Comparison of ENCODE assay signal across 8 cellular contexts in genomic region chr17:76585048-76585648, GRCh38. TPM values are rescaled to one million over a fixed set of nuclear protein-coding genes. Genes with fewer than 3 reads are reported as not detected.
DNase-seq lines count a peak whose midpoint lies in the region; ATAC-seq, FAIRE-seq and TF ChIP-seq lines count a peak whose summit lies in the region.

No MANE protein-coding gene starts in this region.

- H3K36me3 ChIP-seq in GM12878 (ENCODE audit: control insufficient read depth in 2 of 2, insufficient read depth in 2 of 2, low read length in 1 of 2) (no peaks in the 10 kb centered on the region), kidney (ENCODE audit: control insufficient read depth in 1 of 2, insufficient read depth in 2 of 2, low read length in 2 of 2) (no peaks in the 10 kb centered on the region), subcutaneous abdominal adipose tissue (ENCODE audit: control insufficient read depth in 5 of 5, insufficient read depth in 5 of 5, low read length in 5 of 5) (no peaks in the 10 kb centered on the region)

- H3K4me1 ChIP-seq in GM12878 (ENCODE audit: control insufficient read depth, insufficient read depth, low read length), result peaks cover 13% of the 10 kb centered on the region
- H3K4me1 ChIP-seq in kidney (ENCODE audit: control insufficient read depth in 1 of 2, insufficient read depth in 1 of 2, low read depth in 1 of 2, low read length in 2 of 2), result peaks cover 4 to 6% of the 10 kb centered on the region in 2 donors
- peaks cover 0 to 23% (median 14%) of the 10 kb centered on the region in 5 donors for H3K4me1 ChIP-seq in subcutaneous abdominal adipose tissue (ENCODE audit: control insufficient read depth in 5 of 5, insufficient read depth in 5 of 5, low read length in 5 of 5)

- CTCF ChIA-PET in GM12878 (lab: Yijun Ruan, JAX), result interaction anchor here (0.7 to 2.5 kb wide), 4 partner anchors 18 to 57 kb away, joined by 3 to 10 read pairs (median 4); no protein-coding TSS in a partner anchor

- intact Hi-C loops in GM12878 (cut with micrococcal nuclease; ENCODE audit: unreplicated experiment), result no loop called here
- intact Hi-C loops in kidney (cut with DNase I), result no loop called here

- no peak for TF ChIP-seq EP300 in GM12878 (IDR thresholded peaks at IDR 0.05; ENCODE audit: borderline replicate concordance in 1 of 2, control insufficient read depth in 1 of 2, low read depth in 2 of 2, low read length in 2 of 2)

- H3K9ac ChIP-seq in GM12878 (ENCODE audit: control insufficient read depth, insufficient read depth, low read length) (no peak overlapping the region), kidney (ENCODE audit: low read length in 2 of 2) (peak overlapping the region; percentile 61 to 64), subcutaneous abdominal adipose tissue (ENCODE audit: low read length in 5 of 5) (peak overlapping the region in 4 of 5 donors; percentile 64 to 78 (median 73))

- no peaks in the 10 kb centered on the region for H3K79me2 ChIP-seq in GM12878 (ENCODE audit: control insufficient read depth, insufficient read depth, low read length)

- TF ChIP-seq RAD21 in GM12878 (IDR thresholded peaks at IDR 0.05; ENCODE audit: insufficient read depth, low read depth, low read length), result no peak

- RAD21 ChIA-PET in GM12878 (lab: Charles Lee; ENCODE audit: unreplicated experiment), result interaction anchor here (1.0 kb wide), 1 partner anchor 39 kb away, joined by 3 read pairs; no protein-coding TSS in a partner anchor

- H3K9me3 ChIP-seq in GM12878 (replicated peaks; ENCODE audit: control insufficient read depth, insufficient read depth, low read length), result no peaks in the 10 kb centered on the region
- no peaks in the 10 kb centered on the region for H3K9me3 ChIP-seq in kidney (ENCODE audit: control insufficient read depth in 1 of 2, low read length in 2 of 2)
- H3K9me3 ChIP-seq in subcutaneous abdominal adipose tissue (ENCODE audit: control insufficient read depth in 5 of 5, low read length in 5 of 5), result no peaks in the 10 kb centered on the region

- no peak for FAIRE-seq in GM12878 (lab: Jason Lieb, UNC)
- FAIRE-seq in kidney (lab: Jason Lieb, UNC), result no peak

- H3K27me3 ChIP-seq in GM12878 (replicated peaks in 1 of 2; ENCODE audit: control insufficient read depth in 2 of 2, insufficient read depth in 2 of 2, low read length in 1 of 2), result peaks cover 3 to 9% of the 10 kb centered on the region in 2 experiments; a peak in 3 of 4 replicates
- peaks cover 0 to 8% (median 4%) of the 10 kb centered on the region in 5 donors for H3K27me3 ChIP-seq in subcutaneous abdominal adipose tissue (ENCODE audit: control insufficient read depth in 5 of 5, insufficient read depth in 4 of 5, low read length in 5 of 5)

- H3K4me3 ChIP-seq in GM12878 (peak overlapping the region; percentile 63; the same call in 1 of the 2 replicates), kidney (ENCODE audit: low read length in 2 of 2) (peak overlapping the region; percentile 68 to 71), subcutaneous abdominal adipose tissue (ENCODE audit: low read depth in 1 of 5, low read length in 5 of 5) (peak overlapping the region; percentile 56 to 75 (median 70))

- POLR2A ChIA-PET in GM12878 (lab: Charles Lee), result interaction anchor here (1.0 kb wide), 1 partner anchor 14 kb away, joined by 3 read pairs; no protein-coding TSS in a partner anchor

- TF ChIP-seq CTCF in GM12878 (IDR thresholded peaks at IDR 0.05 in 2 of 3, conservative IDR thresholded peaks at IDR 0.05 in 1 of 3; ENCODE audit: control insufficient read depth in 2 of 3, extremely low read depth in 1 of 3, insufficient read depth in 1 of 3, low read depth in 3 of 3, low read length in 3 of 3), result no peak
- TF ChIP-seq CTCF in kidney (IDR thresholded peaks at IDR 0.05; ENCODE audit: borderline replicate concordance, extremely low read depth, insufficient read depth), result no peak

- TF ChIP-seq POLR2A in GM12878 (IDR thresholded peaks at IDR 0.05; ENCODE audit: low read depth, low read length), result no peak

- SMC1A ChIA-PET in GM12878 (lab: Charles Lee; ENCODE audit: uncharacterized antibody, unreplicated experiment), result interaction anchor here (0.7 to 1.3 kb wide), 2 partner anchors 25 to 27 kb away, joined by 4 to 7 read pairs; no protein-coding TSS in a partner anchor

- H3K4me2 ChIP-seq in GM12878 (ENCODE audit: control insufficient read depth, insufficient read depth), result peak overlapping the region; percentile 78

- DNase-seq in activated effector memory CD4-positive, alpha-beta T cell treated with anti-CD3 and anti-CD28 coated beads, Interleukin-2, amount 50 U/mL, for 16 hours, result peak; percentile 63
- DNase-seq in activated effector memory CD4-positive, alpha-beta T cell treated with Interleukin-2 at 50 U/mL for 16 hours, result no peak
- no peak for DNase-seq in GM12878 (ENCODE audit: low read depth, low spot score)
- DNase-seq in kidney, result peak; percentile 80
- no peak for DNase-seq in NCI-H146 (lab: John Stamatoyannopoulos, UW)
- no peak for DNase-seq in NCI-H69 (lab: John Stamatoyannopoulos, UW)

- H4K20me1 ChIP-seq in GM12878 (ENCODE audit: control insufficient read depth, insufficient read depth), result no peaks in the 10 kb centered on the region

- peak; percentile 13 for ATAC-seq in GM12878
- ATAC-seq in GM21723 (IDR thresholded peaks at IDR 0.05; ENCODE audit: unreplicated experiment), result no peak

- H3K27ac ChIP-seq in GM12878 (ENCODE audit: control insufficient read depth, insufficient read depth) (no peak overlapping the region), kidney (ENCODE audit: low read depth in 2 of 2, low read length in 2 of 2) (peak overlapping the region in 1 of 2 donors; percentile 57), subcutaneous abdominal adipose tissue (ENCODE audit: low read depth, low read length) (no peak overlapping the region)

- WGBS in GM12878 (ENCODE audit: insufficient coverage, insufficient replicate concordance, low lambda C conversion rate, missing lambda C conversion rate), result 15% methylated on average over 50 of the region's 60 CpGs

- in situ Hi-C loops in GM12878 (cut with MboI), result no loop called here

- no TSS peak for BruUV-seq in GM12878 (replicated peaks; lab: Mats Ljungman, UMichigan)

- H2AFZ ChIP-seq in GM12878 (ENCODE audit: control insufficient read depth, low read depth, low read length), result peak overlapping the region; percentile 18; the same call in 1 of the 2 replicates

RNA-seq across cellular contexts. Expression of gene ST6GALNAC2, which starts 0.5 kb away (rescaled TPM):
- not detected in 2 replicates for total RNA-seq in GM12878 (2013; cell fraction: nucleolus; rRNA removed)
- total RNA-seq in GM12878 (2014; rRNA removed) (0.23 TPM in 1 of 2 replicates, not detected in the other), GM12878 (2014; rRNA removed; fragmentation: Illumina TruSeq; extraction: Trizol) (not detected in 2 replicates), GM12878 (2021) (0.13 and 0.41 TPM in 2 replicates), kidney (28.6 TPM)
- polyA plus RNA-seq in GM12878 (2011; ENCODE audit: low read depth), result 0.12 TPM
- polyA plus RNA-seq in GM12878 (2011; rRNA removed) (0.08 and 0.17 TPM in 2 replicates), GM12878 (2014; fragmentation: Illumina TruSeq; extraction: Trizol) (not detected in 2 replicates), GM12878 (2014; fragmentation: Nextera tagmentation; extraction: Ambion mirVana) (not detected), GM12878 (2014; rRNA removed) (0.18 TPM in 1 of 2 replicates, not detected in the other), GM12878 (2016; fragmentation: Nextera tagmentation; extraction: Ambion mirVana) (under 1 TPM in 1 of 2 experiments, not detected in 1; 0.24 TPM), kidney (ENCODE audit: insufficient read depth, low read depth, low replicate concordance) (6.5 TPM)
- polyA plus RNA-seq in GM12878 (2011; cell fraction: cytosol; rRNA removed), result 0.06 and 0.12 TPM in 2 replicates
- polyA plus RNA-seq in GM12878 (2011; cell fraction: nucleus; rRNA removed), result 0.15 and 1.2 TPM in 2 replicates
- polyA plus RNA-seq in GM12878 (2012), result 0.28 TPM in 1 of 2 replicates, not detected in the other
- polyA minus RNA-seq in GM12878 (2011; rRNA and poly(A)+ RNA removed), result not detected in 2 replicates
- polyA minus RNA-seq in GM12878 (2011; cell fraction: cytosol; rRNA and poly(A)+ RNA removed), result not detected in 2 replicates
- polyA minus RNA-seq in GM12878 (2011; cell fraction: nucleus; rRNA and poly(A)+ RNA removed), result not detected in 2 replicates

RNA-seq across cellular contexts. Expression of gene PRCD, which starts 45.3 kb away (rescaled TPM):
- 2.4 TPM in 2 replicates for total RNA-seq in GM12878 (2013; cell fraction: nucleolus; rRNA removed)
- total RNA-seq in GM12878 (2014; rRNA removed) (0.44 TPM in 1 of 2 replicates, not detected in the other), GM12878 (2014; rRNA removed; fragmentation: Illumina TruSeq; extraction: Trizol) (0.18 TPM in 1 of 2 replicates, not detected in the other), GM12878 (2021) (0.37 and 0.95 TPM in 2 replicates), kidney (2.2 TPM)
- polyA plus RNA-seq in GM12878 (2011; ENCODE audit: low read depth), result not detected
- polyA plus RNA-seq in GM12878 (2011; rRNA removed) (0.22 and 0.49 TPM in 2 replicates), GM12878 (2014; fragmentation: Illumina TruSeq; extraction: Trizol) (not detected in 2 replicates), GM12878 (2014; fragmentation: Nextera tagmentation; extraction: Ambion mirVana) (under 1 TPM in 1 of 2 experiments, not detected in 1; 0.31 TPM), GM12878 (2014; rRNA removed) (0.51 TPM in 1 of 2 replicates, not detected in the other), GM12878 (2016; fragmentation: Nextera tagmentation; extraction: Ambion mirVana) (under 1 TPM; 0.37 to 0.55 TPM), kidney (ENCODE audit: insufficient read depth, low read depth, low replicate concordance) (not detected)
- polyA plus RNA-seq in GM12878 (2011; cell fraction: cytosol; rRNA removed), result 0.24 and 0.48 TPM in 2 replicates
- 0.50 and 1.4 TPM in 2 replicates for polyA plus RNA-seq in GM12878 (2011; cell fraction: nucleus; rRNA removed)
- 0.45 TPM in 1 of 2 replicates, not detected in the other for polyA plus RNA-seq in GM12878 (2012)
- not detected in 2 replicates for polyA minus RNA-seq in GM12878 (2011; rRNA and poly(A)+ RNA removed)
- not detected in 2 replicates for polyA minus RNA-seq in GM12878 (2011; cell fraction: cytosol; rRNA and poly(A)+ RNA removed)
- not detected in 2 replicates for polyA minus RNA-seq in GM12878 (2011; cell fraction: nucleus; rRNA and poly(A)+ RNA removed)

RNA-seq across cellular contexts. Expression of gene CYGB, which starts 47.6 kb away (rescaled TPM):
- not detected in 2 replicates for total RNA-seq in GM12878 (2013; cell fraction: nucleolus; rRNA removed)
- total RNA-seq in GM12878 (2014; rRNA removed) (0.34 TPM in 1 of 2 replicates, not detected in the other), GM12878 (2014; rRNA removed; fragmentation: Illumina TruSeq; extraction: Trizol) (not detected in 2 replicates), GM12878 (2021) (not detected in 2 replicates), kidney (12.6 TPM)
- not detected for polyA plus RNA-seq in GM12878 (2011; ENCODE audit: low read depth)
- polyA plus RNA-seq in GM12878 (2011; rRNA removed) (not detected in 2 replicates), GM12878 (2014; fragmentation: Illumina TruSeq; extraction: Trizol) (not detected in 2 replicates), GM12878 (2014; fragmentation: Nextera tagmentation; extraction: Ambion mirVana) (not detected), GM12878 (2014; rRNA removed) (not detected in 2 replicates), GM12878 (2016; fragmentation: Nextera tagmentation; extraction: Ambion mirVana) (not detected), kidney (ENCODE audit: insufficient read depth, low read depth, low replicate concordance) (6.7 TPM)
- 0.09 TPM in 1 of 2 replicates, not detected in the other for polyA plus RNA-seq in GM12878 (2011; cell fraction: cytosol; rRNA removed)
- polyA plus RNA-seq in GM12878 (2011; cell fraction: nucleus; rRNA removed), result 0.25 TPM in 1 of 2 replicates, not detected in the other
- polyA plus RNA-seq in GM12878 (2012), result not detected in 2 replicates
- polyA minus RNA-seq in GM12878 (2011; rRNA and poly(A)+ RNA removed), result 0.31 TPM in 1 of 2 replicates, not detected in the other
- polyA minus RNA-seq in GM12878 (2011; cell fraction: cytosol; rRNA and poly(A)+ RNA removed), result not detected in 2 replicates
- not detected in 2 replicates for polyA minus RNA-seq in GM12878 (2011; cell fraction: nucleus; rRNA and poly(A)+ RNA removed)

RNA-seq across cellular contexts. Expression of gene ST6GALNAC1, which starts 58.4 kb away (rescaled TPM):
- not detected in 2 replicates for total RNA-seq in GM12878 (2013; cell fraction: nucleolus; rRNA removed)
- total RNA-seq in GM12878 (2014; rRNA removed) (not detected in 2 replicates), GM12878 (2014; rRNA removed; fragmentation: Illumina TruSeq; extraction: Trizol) (not detected in 2 replicates), GM12878 (2021) (0.08 and 0.29 TPM in 2 replicates), kidney (0.31 TPM)
- polyA plus RNA-seq in GM12878 (2011; ENCODE audit: low read depth), result not detected
- polyA plus RNA-seq in GM12878 (2011; rRNA removed) (not detected in 2 replicates), GM12878 (2014; fragmentation: Illumina TruSeq; extraction: Trizol) (not detected in 2 replicates), GM12878 (2014; fragmentation: Nextera tagmentation; extraction: Ambion mirVana) (not detected), GM12878 (2014; rRNA removed) (not detected in 2 replicates), GM12878 (2016; fragmentation: Nextera tagmentation; extraction: Ambion mirVana) (not detected), kidney (ENCODE audit: insufficient read depth, low read depth, low replicate concordance) (not detected)
- polyA plus RNA-seq in GM12878 (2011; cell fraction: cytosol; rRNA removed), result not detected in 2 replicates
- polyA plus RNA-seq in GM12878 (2011; cell fraction: nucleus; rRNA removed), result not detected in 2 replicates
- not detected in 2 replicates for polyA plus RNA-seq in GM12878 (2012)
- polyA minus RNA-seq in GM12878 (2011; rRNA and poly(A)+ RNA removed), result not detected in 2 replicates
- not detected in 2 replicates for polyA minus RNA-seq in GM12878 (2011; cell fraction: cytosol; rRNA and poly(A)+ RNA removed)
- polyA minus RNA-seq in GM12878 (2011; cell fraction: nucleus; rRNA and poly(A)+ RNA removed), result not detected in 2 replicates

Comparison
In these comparisons a context has a peak if more than half of its experiments do, and no peak if none do; other contexts are left out.
1. DNase-seq: peak in activated effector memory CD4-positive, alpha-beta T cell treated with anti-CD3 and anti-CD28 coated beads, Interleukin-2, amount 50 U/mL, for 16 hours (single experiment) and kidney (single experiment); none in activated effector memory CD4-positive, alpha-beta T cell treated with Interleukin-2 at 50 U/mL for 16 hours (single experiment), GM12878 (single experiment), NCI-H146 (single experiment) and NCI-H69 (single experiment).
2. RNA of gene ST6GALNAC2, which starts 0.5 kb away (total RNA-seq): 28.6 TPM in kidney (single experiment); 0.13 to 0.41 TPM in GM12878; every median in the first group is over 10 times any median in the second.
3. RNA of gene CYGB, which starts 47.6 kb away (total RNA-seq): 12.6 TPM in kidney (single experiment); 0.34 TPM in GM12878; every median in the first group is over 10 times any median in the second.
4. Peak in every context shown above with its lines, with median percentiles within 50 percentile points of each other: H3K4me3 ChIP-seq.